In genomic region chr17:82003411-82004381, GRCh38 we compare ENCODE assay signal across 7 cellular contexts. TPM values are rescaled to one million over a fixed set of nuclear protein-coding genes. Genes with fewer than 3 reads are reported as not detected.
A peak's percentile ranks its signal among the peaks of the same experiment; 100 is the strongest.
DNase-seq lines count a peak whose midpoint lies in the region; ATAC-seq, FAIRE-seq and TF ChIP-seq lines count a peak whose summit lies in the region.
"Had no signal": no experiment of that assay in that cellular context is flagged by ENCODE, and none has a peak within 500 bp of the region (broad histone marks: within the 10 kb centered on the region; RNA-seq: fewer than 3 reads in every experiment).

No MANE protein-coding gene starts in this region.

- TF ChIP-seq EP300 in K562 (IDR thresholded peaks at IDR 0.05; ENCODE audit: low read length): no peak

- no peaks in the 10 kb centered on the region for H3K9me3 ChIP-seq in K562 (replicated peaks; ENCODE audit: control insufficient read depth, insufficient read depth, low read depth, low read length)

- peaks cover 3% of the 10 kb centered on the region for H3K9me1 ChIP-seq in K562 (ENCODE audit: control insufficient read depth, insufficient read depth, low read length)

- no peak overlapping the region for H2AFZ ChIP-seq in K562 (ENCODE audit: low read depth, low read length)

- H3K4me3 Mint-ChIP-seq in osteocyte (ENCODE audit: unreplicated experiment): no peak overlapping the region

- H3K27ac ChIP-seq in K562 (ENCODE audit: extremely low read depth, low read depth, low read length): no peak overlapping the region
- H3K27ac ChIP-seq: cardiac muscle cell had no signal

- H3K4me3 ChIP-seq in K562: no peak overlapping the region
- H3K4me3 ChIP-seq: cardiac muscle cell had no signal

- H3K36me3 ChIP-seq in K562 (ENCODE audit: control insufficient read depth, insufficient read depth, low read length): no peaks in the 10 kb centered on the region
- H3K36me3 ChIP-seq: cardiac muscle cell had no signal

- no peak for TF ChIP-seq RAD21 in K562 (CRISPR knock-in tag; conservative IDR thresholded peaks at IDR 0.05 in 1 of 2, IDR thresholded peaks at IDR 0.05 in 1 of 2)

- H3K27me3 ChIP-seq in K562 (ENCODE audit: control insufficient read depth in 2 of 2, insufficient read depth in 2 of 2, low read length in 2 of 2): no peaks in the 10 kb centered on the region
- H3K27me3 ChIP-seq: cardiac muscle cell had no signal

- peaks cover 0 to 76% of the 10 kb centered on the region in 2 experiments; a peak in 2 of 5 replicates for H3K4me1 ChIP-seq in K562 (replicated peaks in 1 of 2; ENCODE audit: control insufficient read depth in 2 of 2, insufficient read depth in 2 of 2, low read length in 2 of 2)

- 72% methylated on average over 31 of the region's 53 CpGs for WGBS in K562 (ENCODE audit: insufficient coverage, low coverage, missing lambda C conversion rate)

- H3K27ac Mint-ChIP-seq in osteocyte (ENCODE audit: unreplicated experiment): peak overlapping the region; percentile 71

- no peaks in the 10 kb centered on the region for H3K27me3 Mint-ChIP-seq in osteocyte (ENCODE audit: unreplicated experiment)

- no peak overlapping the region for H3K4me2 ChIP-seq in K562 (ENCODE audit: insufficient read depth, low read length)

- ATAC-seq in K562: no peak
- ATAC-seq in GM19035 (IDR thresholded peaks at IDR 0.05; ENCODE audit: unreplicated experiment): no peak
- ATAC-seq in HG02840 (IDR thresholded peaks at IDR 0.05; ENCODE audit: low FRiP score, unreplicated experiment): no peak

- 0 out of 2 replicates have a peak, but pooled peaks cover 4% of the 10 kb centered on the region for H4K20me1 ChIP-seq in K562 (replicated peaks; ENCODE audit: control insufficient read depth, insufficient read depth, low read length)

- H3K4me1 Mint-ChIP-seq in osteocyte (ENCODE audit: unreplicated experiment): peaks cover 21% of the 10 kb centered on the region

- BruUV-seq in K562 (replicated peaks; lab: Mats Ljungman, UMichigan): no TSS peak

- TF ChIP-seq POLR2A in K562 (conservative IDR thresholded peaks at IDR 0.05): no peak

- in situ Hi-C loops in K562 (cut with MboI): no loop called here

- no peaks in the 10 kb centered on the region for H3K36me3 Mint-ChIP-seq in osteocyte (ENCODE audit: unreplicated experiment)

- H3K9ac ChIP-seq in K562 (ENCODE audit: insufficient read depth in 1 of 2, low read depth in 2 of 2, low read length in 2 of 2): peak overlapping the region in 1 of 2 experiments; percentile 17; a peak in 1 of 4 replicates

- no peak for TF ChIP-seq CTCF in K562 (IDR thresholded peaks at IDR 0.05 in 2 of 3, conservative IDR thresholded peaks at IDR 0.05 in 1 of 3; ENCODE audit: insufficient read depth in 2 of 3, low read depth in 1 of 3, low read length in 3 of 3)
- TF ChIP-seq CTCF in osteocyte (IDR thresholded peaks at IDR 0.05): no peak

- no peaks in the 10 kb centered on the region for H3K9me3 Mint-ChIP-seq in osteocyte (ENCODE audit: unreplicated experiment)

- FAIRE-seq in K562 (lab: Jason Lieb, UNC): no peak

- intact Hi-C loops in K562 (cut with micrococcal nuclease): no loop called here

- CTCF ChIA-PET in K562 (lab: Yijun Ruan, JAX; ENCODE audit: low intra/inter-chr PET ratio): no interaction called here

- DNase-seq in H4 (ENCODE audit: low spot score) (peak; percentile 90), K562 (ENCODE audit: extremely low read depth in 1 of 4, low spot score in 3 of 4) (no peak), osteocyte (ENCODE audit: extremely low spot score, unreplicated experiment) (peak; percentile 95), NCI-H1105 treated with DMSO at 0.1 percent for 48 hours (lab: John Stamatoyannopoulos, UW) (no peak)

- H3K79me2 ChIP-seq in K562 (ENCODE audit: control insufficient read depth, insufficient read depth, low read length): no peaks in the 10 kb centered on the region

- POLR2A ChIA-PET in K562 (lab: Yijun Ruan, JAX): interaction anchor here (0.6 to 0.8 kb wide), 4 partner anchors 14 to 368 kb away, joined by 3 to 5 read pairs (median 3); no protein-coding TSS in a partner anchor

RNA-seq across cellular contexts. Expression of gene CENPX, which starts 19.0 kb away (rescaled TPM):
- total RNA-seq in H4 (2014; rRNA removed; shearing (Covaris generic)): 86.2 and 88.7 TPM in 2 replicates
- 52.2 and 175 TPM in 2 replicates for total RNA-seq in K562 (2011; cell fraction: chromatin; rRNA removed; ENCODE audit: low replicate concordance)
- 218 and 267 TPM in 2 replicates for total RNA-seq in K562 (2011; cell fraction: nucleolus; rRNA removed)
- 117 and 130 TPM in 2 replicates for total RNA-seq in K562 (2011; cell fraction: nucleoplasm; rRNA removed)
- 318 and 420 TPM in 2 replicates for total RNA-seq in K562 (2014; rRNA removed)
- total RNA-seq in K562 (2014; rRNA removed; fragmentation: Illumina TruSeq; extraction: Trizol): 46.8 and 67.9 TPM in 2 replicates
- total RNA-seq in K562 (2015; rRNA removed; fragmentation: Illumina TruSeq; extraction: Trizol): 124 and 127 TPM in 2 replicates
- 267 and 275 TPM in 2 replicates for total RNA-seq in K562 (2021)
- polyA plus RNA-seq in K562 (2011; rRNA removed): 170 and 181 TPM in 2 replicates
- polyA plus RNA-seq in K562 (2011; cell fraction: cytosol; rRNA removed): 177 and 348 TPM in 2 replicates
- polyA plus RNA-seq in K562 (2011; cell fraction: nucleus; rRNA removed): 315 and 491 TPM in 2 replicates
- polyA plus RNA-seq in K562 (2012): 133 and 234 TPM in 2 replicates
- 115 and 158 TPM in 2 replicates for polyA plus RNA-seq in K562 (2014; fragmentation: Illumina TruSeq; extraction: Trizol)
- 100 to 1,000 TPM in 1 of 2 experiments, 10 to 100 TPM in 1; 32.7 to 113 TPM for polyA plus RNA-seq in K562 (2014; fragmentation: Nextera tagmentation; extraction: Ambion mirVana)
- 352 and 375 TPM in 2 replicates for polyA plus RNA-seq in K562 (2014; rRNA removed)
- polyA minus RNA-seq in K562 (2011; rRNA and poly(A)+ RNA removed): 20.5 and 34.2 TPM in 2 replicates
- polyA minus RNA-seq in K562 (2011; cell fraction: cytosol; rRNA and poly(A)+ RNA removed): 62.7 and 65.0 TPM in 2 replicates
- 51.4 and 58.3 TPM in 2 replicates for polyA minus RNA-seq in K562 (2011; cell fraction: nucleus; rRNA and poly(A)+ RNA removed)
- total RNA-seq in osteocyte: 29.4 and 31.7 TPM in 2 replicates

RNA-seq across cellular contexts. Expression of gene LRRC45, which starts 19.4 kb away (rescaled TPM):
- total RNA-seq in H4 (2014; rRNA removed; shearing (Covaris generic)): 7.3 and 11.3 TPM in 2 replicates
- 25.2 and 72.7 TPM in 2 replicates for total RNA-seq in K562 (2011; cell fraction: chromatin; rRNA removed; ENCODE audit: low replicate concordance)
- total RNA-seq in K562 (2011; cell fraction: nucleolus; rRNA removed): 47.9 and 57.9 TPM in 2 replicates
- 27.0 and 29.0 TPM in 2 replicates for total RNA-seq in K562 (2011; cell fraction: nucleoplasm; rRNA removed)
- 21.5 and 21.7 TPM in 2 replicates for total RNA-seq in K562 (2014; rRNA removed)
- total RNA-seq in K562 (2014; rRNA removed; fragmentation: Illumina TruSeq; extraction: Trizol): 1.8 and 3.5 TPM in 2 replicates
- total RNA-seq in K562 (2015; rRNA removed; fragmentation: Illumina TruSeq; extraction: Trizol): 11.2 and 13.1 TPM in 2 replicates
- total RNA-seq in K562 (2021): 16.6 and 19.1 TPM in 2 replicates
- 7.2 and 10.4 TPM in 2 replicates for polyA plus RNA-seq in K562 (2011; rRNA removed)
- polyA plus RNA-seq in K562 (2011; cell fraction: cytosol; rRNA removed): 6.3 and 10.0 TPM in 2 replicates
- polyA plus RNA-seq in K562 (2011; cell fraction: nucleus; rRNA removed): 87.0 and 113 TPM in 2 replicates
- 12.2 and 13.1 TPM in 2 replicates for polyA plus RNA-seq in K562 (2012)
- polyA plus RNA-seq in K562 (2014; fragmentation: Illumina TruSeq; extraction: Trizol): 4.2 and 4.3 TPM in 2 replicates
- polyA plus RNA-seq in K562 (2014; fragmentation: Nextera tagmentation; extraction: Ambion mirVana): not detected
- polyA plus RNA-seq in K562 (2014; rRNA removed): 18.4 and 26.6 TPM in 2 replicates
- 2.0 and 4.1 TPM in 2 replicates for polyA minus RNA-seq in K562 (2011; rRNA and poly(A)+ RNA removed)
- polyA minus RNA-seq in K562 (2011; cell fraction: cytosol; rRNA and poly(A)+ RNA removed): 5.8 and 7.1 TPM in 2 replicates
- polyA minus RNA-seq in K562 (2011; cell fraction: nucleus; rRNA and poly(A)+ RNA removed): 21.4 and 23.9 TPM in 2 replicates
- 9.4 and 9.8 TPM in 2 replicates for total RNA-seq in osteocyte

RNA-seq across cellular contexts. Expression of gene ASPSCR1, which starts 26.3 kb away (rescaled TPM):
- 24.9 and 32.5 TPM in 2 replicates for total RNA-seq in H4 (2014; rRNA removed; shearing (Covaris generic))
- 32.2 and 96.0 TPM in 2 replicates for total RNA-seq in K562 (2011; cell fraction: chromatin; rRNA removed; ENCODE audit: low replicate concordance)
- total RNA-seq in K562 (2011; cell fraction: nucleolus; rRNA removed): 68.7 and 87.6 TPM in 2 replicates
- 42.2 and 44.0 TPM in 2 replicates for total RNA-seq in K562 (2011; cell fraction: nucleoplasm; rRNA removed)
- 35.9 and 49.9 TPM in 2 replicates for total RNA-seq in K562 (2014; rRNA removed)
- 5.9 and 7.4 TPM in 2 replicates for total RNA-seq in K562 (2014; rRNA removed; fragmentation: Illumina TruSeq; extraction: Trizol)
- total RNA-seq in K562 (2015; rRNA removed; fragmentation: Illumina TruSeq; extraction: Trizol): 21.3 and 22.3 TPM in 2 replicates
- total RNA-seq in K562 (2021): 33.4 and 36.9 TPM in 2 replicates
- polyA plus RNA-seq in K562 (2011; rRNA removed): 8.6 TPM in 2 replicates
- polyA plus RNA-seq in K562 (2011; cell fraction: cytosol; rRNA removed): 16.0 and 34.5 TPM in 2 replicates
- 72.4 and 104 TPM in 2 replicates for polyA plus RNA-seq in K562 (2011; cell fraction: nucleus; rRNA removed)
- 26.6 and 32.9 TPM in 2 replicates for polyA plus RNA-seq in K562 (2012)
- polyA plus RNA-seq in K562 (2014; fragmentation: Illumina TruSeq; extraction: Trizol): 11.6 and 19.2 TPM in 2 replicates
- 1 to 10 TPM in 1 of 2 experiments, under 1 TPM in 1; 0.90 to 2.2 TPM for polyA plus RNA-seq in K562 (2014; fragmentation: Nextera tagmentation; extraction: Ambion mirVana)
- polyA plus RNA-seq in K562 (2014; rRNA removed): 26.7 and 33.7 TPM in 2 replicates
- polyA minus RNA-seq in K562 (2011; rRNA and poly(A)+ RNA removed): 1.6 and 6.1 TPM in 2 replicates
- 16.6 and 18.1 TPM in 2 replicates for polyA minus RNA-seq in K562 (2011; cell fraction: cytosol; rRNA and poly(A)+ RNA removed)
- 25.4 and 29.1 TPM in 2 replicates for polyA minus RNA-seq in K562 (2011; cell fraction: nucleus; rRNA and poly(A)+ RNA removed)
- total RNA-seq in osteocyte: 45.9 and 47.1 TPM in 2 replicates

RNA-seq across cellular contexts. Expression of gene RAC3, which starts 27.8 kb away (rescaled TPM):
- total RNA-seq in H4 (2014; rRNA removed; shearing (Covaris generic)): 15.1 and 21.6 TPM in 2 replicates
- total RNA-seq in K562 (2011; cell fraction: chromatin; rRNA removed; ENCODE audit: low replicate concordance): 19.4 and 85.2 TPM in 2 replicates
- total RNA-seq in K562 (2011; cell fraction: nucleolus; rRNA removed): 134 and 179 TPM in 2 replicates
- 71.3 and 86.0 TPM in 2 replicates for total RNA-seq in K562 (2011; cell fraction: nucleoplasm; rRNA removed)
- 292 and 377 TPM in 2 replicates for total RNA-seq in K562 (2014; rRNA removed)
- total RNA-seq in K562 (2014; rRNA removed; fragmentation: Illumina TruSeq; extraction: Trizol): 21.8 and 30.5 TPM in 2 replicates
- total RNA-seq in K562 (2015; rRNA removed; fragmentation: Illumina TruSeq; extraction: Trizol): 91.3 and 98.6 TPM in 2 replicates
- 133 and 139 TPM in 2 replicates for total RNA-seq in K562 (2021)
- 118 and 135 TPM in 2 replicates for polyA plus RNA-seq in K562 (2011; rRNA removed)
- polyA plus RNA-seq in K562 (2011; cell fraction: cytosol; rRNA removed): 275 and 623 TPM in 2 replicates
- 159 and 273 TPM in 2 replicates for polyA plus RNA-seq in K562 (2011; cell fraction: nucleus; rRNA removed)
- polyA plus RNA-seq in K562 (2012): 51.3 and 82.3 TPM in 2 replicates
- 137 and 193 TPM in 2 replicates for polyA plus RNA-seq in K562 (2014; fragmentation: Illumina TruSeq; extraction: Trizol)
- polyA plus RNA-seq in K562 (2014; fragmentation: Nextera tagmentation; extraction: Ambion mirVana): under 1 TPM; 0.23 to 0.28 TPM
- polyA plus RNA-seq in K562 (2014; rRNA removed): 281 and 307 TPM in 2 replicates
- 16.0 and 29.2 TPM in 2 replicates for polyA minus RNA-seq in K562 (2011; rRNA and poly(A)+ RNA removed)
- 66.2 and 68.0 TPM in 2 replicates for polyA minus RNA-seq in K562 (2011; cell fraction: cytosol; rRNA and poly(A)+ RNA removed)
- polyA minus RNA-seq in K562 (2011; cell fraction: nucleus; rRNA and poly(A)+ RNA removed): 52.2 and 55.2 TPM in 2 replicates
- total RNA-seq in osteocyte: 19.4 and 21.8 TPM in 2 replicates

RNA-seq across cellular contexts. Expression of gene DCXR, which starts 33.8 kb away (rescaled TPM):
- total RNA-seq in H4 (2014; rRNA removed; shearing (Covaris generic)): 99.5 and 107 TPM in 2 replicates
- 78.8 and 254 TPM in 2 replicates for total RNA-seq in K562 (2011; cell fraction: chromatin; rRNA removed; ENCODE audit: low replicate concordance)
- 329 and 354 TPM in 2 replicates for total RNA-seq in K562 (2011; cell fraction: nucleolus; rRNA removed)
- total RNA-seq in K562 (2011; cell fraction: nucleoplasm; rRNA removed): 133 and 150 TPM in 2 replicates
- total RNA-seq in K562 (2014; rRNA removed) (165 and 194 TPM in 2 replicates), K562 (2014; rRNA removed; fragmentation: Illumina TruSeq; extraction: Trizol) (41.1 and 66.0 TPM in 2 replicates), K562 (2015; rRNA removed; fragmentation: Illumina TruSeq; extraction: Trizol) (76.0 and 90.0 TPM in 2 replicates), K562 (2021) (235 and 256 TPM in 2 replicates), osteocyte (69.0 and 71.0 TPM in 2 replicates)
- polyA plus RNA-seq in K562 (2011; rRNA removed) (156 and 201 TPM in 2 replicates), K562 (2014; fragmentation: Illumina TruSeq; extraction: Trizol) (243 and 274 TPM in 2 replicates), K562 (2014; fragmentation: Nextera tagmentation; extraction: Ambion mirVana) (10 to 100 TPM; 21.3 to 50.3 TPM), K562 (2014; rRNA removed) (229 and 261 TPM in 2 replicates)
- 404 and 845 TPM in 2 replicates for polyA plus RNA-seq in K562 (2011; cell fraction: cytosol; rRNA removed)
- polyA plus RNA-seq in K562 (2011; cell fraction: nucleus; rRNA removed): 611 and 714 TPM in 2 replicates
- polyA plus RNA-seq in K562 (2012): 229 and 244 TPM in 2 replicates
- 34.8 and 73.6 TPM in 2 replicates for polyA minus RNA-seq in K562 (2011; rRNA and poly(A)+ RNA removed)
- polyA minus RNA-seq in K562 (2011; cell fraction: cytosol; rRNA and poly(A)+ RNA removed): 67.3 and 81.5 TPM in 2 replicates
- polyA minus RNA-seq in K562 (2011; cell fraction: nucleus; rRNA and poly(A)+ RNA removed): 104 and 111 TPM in 2 replicates

Comparison
In these comparisons a context has a peak if more than half of its experiments do, and no peak if none do; other contexts are left out.
1. DNase-seq: peak in H4 (single experiment) and osteocyte (single experiment); none in K562 (0 of 4) and NCI-H1105 treated with DMSO at 0.1 percent for 48 hours (single experiment).